In genomic region chr10:120938822-120939221, GRCh38 we compare ENCODE assay signal across 39 cellular contexts.
"Had no signal": no experiment of that assay in that cellular context is flagged by ENCODE, and none has a peak within 500 bp of the region (broad histone marks: within the 10 kb centered on the region; RNA-seq: fewer than 3 reads in every experiment).

No MANE protein-coding gene starts in this region.

- H3K27ac Mint-ChIP-seq: activated B cell treated with CpG ODN at 0.5 μM for 24 hours; activated CD4-positive, alpha-beta memory T cell treated with anti-CD3 and anti-CD28 coated beads for 36 hours; activated CD4-positive, alpha-beta T cell treated with anti-CD3 and anti-CD28 coated beads, Interleukin-2, amount 10 ng/mL, durations not matched to agents 24 days and 14 days; activated CD8-positive, alpha-beta T cell treated with anti-CD3 and anti-CD28 coated beads for 36 hours; activated naive CD4-positive, alpha-beta T cell treated with anti-CD3 and anti-CD28 coated beads for 36 hours; activated naive CD4-positive, alpha-beta T cell treated with anti-CD3 and anti-CD28 coated beads, Interleukin-2, amount 50 U/mL, for 72 hours; activated naive CD8-positive, alpha-beta T cell treated with anti-CD3 and anti-CD28 coated beads for 36 hours; activated T-cell treated with anti-CD3 and anti-CD28 coated beads, Interleukin-2, amount 50 U/mL, for 72 hours; activated T-helper 1 cell treated with anti-CD3 and anti-CD28 coated beads, Interleukin-12 subunit alpha, Interleukin-12 subunit beta, Interleukin-2, Interleukin-4 antibody, amounts not matched to agents 30 ng/mL and 10 ng/mL and 1 ng/mL, durations not matched to agents 14 hours and 24 hours and 36 hours; activated T-helper 17 cell treated with anti-CD3 and anti-CD28 coated beads, Interleukin-2, amount 50 U/mL, for 72 hours; T-helper 1 cell treated with Interleukin-12 subunit alpha and Interleukin-12 subunit beta and Interleukin-4 antibody, amounts not matched to agents 30 μg/mL and 1 μg/mL, for 36 hours; T-helper 2 cell treated with Interferon-gamma antibody and Interleukin-4, amounts not matched to agents 5 μg/mL and 100 μg/mL, for 36 hours had no signal

- FAIRE-seq: astrocyte, TTC549 had no signal

- H3K4me1 ChIP-seq: adrenal gland, breast epithelium had no signal

- H3K9me3 Mint-ChIP-seq: activated CD4-positive, alpha-beta memory T cell treated with anti-CD3 and anti-CD28 coated beads for 36 hours; activated CD4-positive, alpha-beta T cell treated with anti-CD3 and anti-CD28 coated beads, Interleukin-2, amount 10 ng/mL, durations not matched to agents 24 days and 14 days; activated CD8-positive, alpha-beta T cell treated with anti-CD3 and anti-CD28 coated beads for 36 hours; activated naive CD4-positive, alpha-beta T cell treated with anti-CD3 and anti-CD28 coated beads for 36 hours; activated naive CD4-positive, alpha-beta T cell treated with anti-CD3 and anti-CD28 coated beads, Interleukin-2, amount 50 U/mL, for 72 hours; activated naive CD8-positive, alpha-beta T cell treated with anti-CD3 and anti-CD28 coated beads for 36 hours; activated T-cell treated with anti-CD3 and anti-CD28 coated beads, Interleukin-2, amount 50 U/mL, for 4 hours; activated T-cell treated with anti-CD3 and anti-CD28 coated beads, Interleukin-2, amount 50 U/mL, for 72 hours; activated T-helper 1 cell treated with anti-CD3 and anti-CD28 coated beads, Interleukin-12 subunit alpha, Interleukin-12 subunit beta, Interleukin-2, Interleukin-4 antibody, amounts not matched to agents 30 ng/mL and 10 ng/mL and 1 ng/mL, durations not matched to agents 14 hours and 24 hours and 36 hours; activated T-helper 17 cell treated with anti-CD3 and anti-CD28 coated beads, Interleukin-2, amount 50 U/mL, for 72 hours; central memory CD8-positive, alpha-beta T cell; T-helper 1 cell treated with Interleukin-12 subunit alpha and Interleukin-12 subunit beta and Interleukin-4 antibody, amounts not matched to agents 30 μg/mL and 1 μg/mL, for 36 hours; T-helper 2 cell treated with Interferon-gamma antibody and Interleukin-4, amounts not matched to agents 5 μg/mL and 100 μg/mL, for 36 hours had no signal

- H3K9me3 ChIP-seq: adrenal gland, body of pancreas had no signal

- DNase-seq: activated B cell treated with CpG ODN at 0.5 μM for 24 hours; activated CD4-positive, alpha-beta memory T cell treated with anti-CD3 and anti-CD28 coated beads for 36 hours; activated CD4-positive, alpha-beta T cell treated with anti-CD3 and anti-CD28 coated beads for 4 hours; activated CD4-positive, alpha-beta T cell treated with anti-CD3 and anti-CD28 coated beads, Interleukin-2, amount 10 ng/mL, durations not matched to agents 24 days and 14 days; activated CD4-positive, alpha-beta T cell treated with anti-CD3 and anti-CD28 coated beads, Interleukin-2, amount 50 U/mL, for 1 hour; activated CD4-positive, alpha-beta T cell treated with anti-CD3 and anti-CD28 coated beads, Interleukin-2, amount 50 U/mL, for 4 hours; activated CD4-positive, CD25-positive, alpha-beta regulatory T cell treated with anti-CD3 and anti-CD28 coated beads, Interleukin-2, amount 50 U/mL, for 72 hours; activated CD8-positive, alpha-beta memory T cell treated with anti-CD3 and anti-CD28 coated beads, Interleukin-2, amount 50 U/mL, for 4 hours; activated CD8-positive, alpha-beta T cell treated with anti-CD3 and anti-CD28 coated beads for 36 hours; activated effector memory CD4-positive, alpha-beta T cell treated with anti-CD3 and anti-CD28 coated beads, Interleukin-2, amount 50 U/mL, for 16 hours; activated gamma-delta T cell treated with Interleukin-2 at 50 U/mL for 16 hours; activated naive CD4-positive, alpha-beta T cell; activated naive CD4-positive, alpha-beta T cell treated with anti-CD3 and anti-CD28 coated beads for 36 hours; activated naive CD4-positive, alpha-beta T cell treated with anti-CD3 and anti-CD28 coated beads, Interleukin-2, amount 50 U/mL, for 16 hours; activated naive CD8-positive, alpha-beta T cell treated with anti-CD3 and anti-CD28 coated beads for 36 hours; activated T-cell treated with anti-CD3 and anti-CD28 coated beads for 4 hours; activated T-cell treated with anti-CD3 and anti-CD28 coated beads, Interleukin-2, amount 50 U/mL, for 1 hour; activated T-cell treated with anti-CD3 and anti-CD28 coated beads, Interleukin-2, amount 50 U/mL, for 4 hours; activated T-cell treated with anti-CD3 and anti-CD28 coated beads, Interleukin-2, amount 50 U/mL, for 72 hours; adrenal gland; amniotic stem cell; aorta; body of pancreas; brain microvascular endothelial cell; caudate nucleus; cerebellar nuclear complex; T-helper 1 cell; T-helper 2 cell; T-helper 9 cell had no signal

- H3K36me3 ChIP-seq: adrenal gland, brain microvascular endothelial cell, breast epithelium had no signal

- ATAC-seq: activated CD8-positive, alpha-beta T cell treated with anti-CD3 and anti-CD28 coated beads for 36 hours; activated naive CD4-positive, alpha-beta T cell treated with anti-CD3 and anti-CD28 coated beads, Interleukin-2, amount 50 U/mL, for 72 hours; activated T-cell treated with anti-CD3 and anti-CD28 coated beads, Interleukin-2, amount 50 U/mL, for 4 hours; activated T-cell treated with anti-CD3 and anti-CD28 coated beads, Interleukin-2, amount 50 U/mL, for 72 hours; activated T-helper 17 cell treated with anti-CD3 and anti-CD28 coated beads, Interleukin-2, amount 50 U/mL, for 72 hours; body of pancreas had no signal

- H3K27ac ChIP-seq: adrenal gland, body of pancreas, brain microvascular endothelial cell, breast epithelium, VCaP had no signal

- H3K36me3 Mint-ChIP-seq: activated CD4-positive, alpha-beta memory T cell treated with anti-CD3 and anti-CD28 coated beads for 36 hours; activated naive CD4-positive, alpha-beta T cell treated with anti-CD3 and anti-CD28 coated beads, Interleukin-2, amount 50 U/mL, for 72 hours; activated naive CD8-positive, alpha-beta T cell treated with anti-CD3 and anti-CD28 coated beads for 36 hours had no signal

- H3K4me3 ChIP-seq: adrenal gland, body of pancreas, breast epithelium had no signal

- H3K4me1 Mint-ChIP-seq: activated T-helper 17 cell treated with anti-CD3 and anti-CD28 coated beads, Interleukin-2, amount 50 U/mL, for 72 hours; central memory CD8-positive, alpha-beta T cell had no signal

- H3K27me3 ChIP-seq: adrenal gland, body of pancreas, brain microvascular endothelial cell had no signal

- H3K4me3 Mint-ChIP-seq: activated B cell treated with CpG ODN at 0.5 μM for 24 hours; activated CD4-positive, alpha-beta memory T cell treated with anti-CD3 and anti-CD28 coated beads for 36 hours; activated CD4-positive, alpha-beta T cell treated with anti-CD3 and anti-CD28 coated beads, Interleukin-2, amount 10 ng/mL, durations not matched to agents 24 days and 14 days; activated CD8-positive, alpha-beta T cell treated with anti-CD3 and anti-CD28 coated beads for 36 hours; activated naive CD4-positive, alpha-beta T cell treated with anti-CD3 and anti-CD28 coated beads for 36 hours; activated naive CD8-positive, alpha-beta T cell treated with anti-CD3 and anti-CD28 coated beads for 36 hours; activated T-cell treated with anti-CD3 and anti-CD28 coated beads, Interleukin-2, amount 50 U/mL, for 4 hours; activated T-cell treated with anti-CD3 and anti-CD28 coated beads, Interleukin-2, amount 50 U/mL, for 72 hours; activated T-helper 1 cell treated with anti-CD3 and anti-CD28 coated beads, Interleukin-12 subunit alpha, Interleukin-12 subunit beta, Interleukin-2, Interleukin-4 antibody, amounts not matched to agents 30 ng/mL and 10 ng/mL and 1 ng/mL, durations not matched to agents 14 hours and 24 hours and 36 hours; activated T-helper 17 cell treated with anti-CD3 and anti-CD28 coated beads, Interleukin-2, amount 50 U/mL, for 72 hours; central memory CD8-positive, alpha-beta T cell; T-helper 1 cell treated with Interleukin-12 subunit alpha and Interleukin-12 subunit beta and Interleukin-4 antibody, amounts not matched to agents 30 μg/mL and 1 μg/mL, for 36 hours; T-helper 2 cell treated with Interferon-gamma antibody and Interleukin-4, amounts not matched to agents 5 μg/mL and 100 μg/mL, for 36 hours had no signal
